ENCODE assay signal across 7 cellular contexts in genomic region chr7:159175100-159175499, GRCh38.
A peak's percentile ranks its signal among the peaks of the same experiment; 100 is the strongest.
DNase-seq lines count a peak whose midpoint lies in the region; ATAC-seq and TF ChIP-seq lines count a peak whose summit lies in the region.
"Not testable (repeated sequence)": the region's sequence is repeated elsewhere in the genome, so short reads cannot be mapped to it uniquely, and the experiment has no call there.

No MANE protein-coding gene starts in this region.

- not testable (repeated sequence) for H3K9me2 ChIP-seq in MM.1S (replicated peaks; ENCODE audit: insufficient read depth, low read length)

- H3K4me2 ChIP-seq in BLaER1; DND-41 (ENCODE audit: insufficient read depth, low read length); MM.1S (ENCODE audit: low read depth, low read length): not testable (repeated sequence)

- H3K27me3 Mint-ChIP-seq in activated naive CD4-positive, alpha-beta T cell treated with anti-CD3 and anti-CD28 coated beads, Interleukin-2, amount 10 ng/mL, durations not matched to agents 7 days and 5 days; effector memory CD8-positive, alpha-beta T cell: not testable (repeated sequence)

- H2AFZ ChIP-seq in DND-41 (ENCODE audit: low read depth, low read length); MM.1S (ENCODE audit: low read length): not testable (repeated sequence)

- H3K36me3 Mint-ChIP-seq in activated naive CD4-positive, alpha-beta T cell treated with anti-CD3 and anti-CD28 coated beads, Interleukin-2, amount 10 ng/mL, durations not matched to agents 7 days and 5 days, result not testable (repeated sequence)
- peaks cover 14% of the 10 kb centered on the region for H3K36me3 Mint-ChIP-seq in effector memory CD8-positive, alpha-beta T cell (ENCODE audit: insufficient read depth)

- H3K9ac ChIP-seq in BLaER1; DND-41 (ENCODE audit: low read depth, low read length); MM.1S (ENCODE audit: low read length): not testable (repeated sequence)

- H4K20me1 ChIP-seq in BLaER1; DND-41 (ENCODE audit: insufficient read depth, low read length); MM.1S (ENCODE audit: insufficient read depth, low read length): not testable (repeated sequence)

- not testable (repeated sequence) for TF ChIP-seq CTCF in DND-41 (IDR thresholded peaks at IDR 0.05; ENCODE audit: borderline replicate concordance, extremely low read depth, low read length, poor library complexity, severe bottlenecking); MM.1S (IDR thresholded peaks at IDR 0.05; ENCODE audit: low read length)

- H3K4me3 Mint-ChIP-seq in activated naive CD4-positive, alpha-beta T cell treated with anti-CD3 and anti-CD28 coated beads, Interleukin-2, amount 10 ng/mL, durations not matched to agents 7 days and 5 days, result not testable (repeated sequence)
- peak overlapping the region in 1 of 2 donors; percentile 27 for H3K4me3 Mint-ChIP-seq in effector memory CD8-positive, alpha-beta T cell

- H3K9me3 Mint-ChIP-seq in activated naive CD4-positive, alpha-beta T cell treated with anti-CD3 and anti-CD28 coated beads, Interleukin-2, amount 10 ng/mL, durations not matched to agents 7 days and 5 days, result peaks cover 41% of the 10 kb centered on the region
- H3K9me3 Mint-ChIP-seq in effector memory CD8-positive, alpha-beta T cell, result peaks cover 13 to 26% of the 10 kb centered on the region in 2 donors

- H3K36me3 ChIP-seq in BLaER1; DND-41 (ENCODE audit: insufficient read depth, low read length); MM.1S (replicated peaks; ENCODE audit: insufficient read depth, low read length): not testable (repeated sequence)

- peaks cover 91% of the 10 kb centered on the region for H3K9me3 ChIP-seq in BLaER1
- H3K9me3 ChIP-seq in DND-41 (ENCODE audit: insufficient read depth, low read length, severe bottlenecking), result peaks cover 55% of the 10 kb centered on the region
- H3K9me3 ChIP-seq in MM.1S (replicated peaks; ENCODE audit: insufficient read depth, low read length), result not testable (repeated sequence)

- CTCF ChIA-PET in activated naive CD4-positive, alpha-beta T cell treated with anti-CD3 and anti-CD28 coated beads, Interleukin-2, amount 10 ng/mL, durations not matched to agents 7 days and 5 days (lab: Charles Lee), result not testable (repeated sequence)

- H3K4me1 Mint-ChIP-seq in activated naive CD4-positive, alpha-beta T cell treated with anti-CD3 and anti-CD28 coated beads, Interleukin-2, amount 10 ng/mL, durations not matched to agents 7 days and 5 days, result not testable (repeated sequence)
- peaks cover 13 to 22% of the 10 kb centered on the region in 2 donors for H3K4me1 Mint-ChIP-seq in effector memory CD8-positive, alpha-beta T cell (ENCODE audit: low read depth in 2 of 2)

- H3K79me2 ChIP-seq in DND-41 (ENCODE audit: insufficient read depth, low read length); MM.1S (ENCODE audit: low read length): not testable (repeated sequence)

- peaks cover 14% of the 10 kb centered on the region for H3F3A ChIP-seq in MM.1S (ENCODE audit: insufficient read depth, low read length)

- peaks cover 11% of the 10 kb centered on the region; the same call in 1 of the 2 replicates for H3K4me1 ChIP-seq in BLaER1
- H3K4me1 ChIP-seq in DND-41 (ENCODE audit: insufficient read depth, low read length), result not testable (repeated sequence)
- H3K4me1 ChIP-seq in MM.1S (ENCODE audit: low read length), result peaks cover 14% of the 10 kb centered on the region

- H3K27ac Mint-ChIP-seq in activated naive CD4-positive, alpha-beta T cell treated with anti-CD3 and anti-CD28 coated beads, Interleukin-2, amount 10 ng/mL, durations not matched to agents 7 days and 5 days, result peak overlapping the region; percentile 58
- H3K27ac Mint-ChIP-seq in effector memory CD8-positive, alpha-beta T cell, result peak overlapping the region in 1 of 2 donors; percentile 35

- not testable (repeated sequence) for H3K27me3 ChIP-seq in BLaER1; DND-41 (ENCODE audit: insufficient read depth, low read length, poor library complexity); MM.1S (replicated peaks; ENCODE audit: insufficient read depth, low read length)

- peak; percentile 57; the same call in 1 of the 3 replicates for ATAC-seq in DND-41 (ENCODE audit: insufficient read depth, low read depth)
- ATAC-seq in effector memory CD8-positive, alpha-beta T cell (replicated peaks), result peak; percentile 82

- not testable (repeated sequence) for H3K4me3 ChIP-seq in BLaER1; DND-41 (ENCODE audit: low read depth in 1 of 2, low read length in 2 of 2); MM.1S (ENCODE audit: low read length)

- H3K27ac ChIP-seq in BLaER1 (peak overlapping the region; percentile 74), DND-41 (ENCODE audit: low read length) (peak overlapping the region; percentile 74), MM.1S (ENCODE audit: low read length) (peak overlapping the region; percentile 6; the same call in 1 of the 2 replicates)

- peak; percentile 53 for DNase-seq in DND-41
- DNase-seq in MM.1S, result peak; percentile 43
- DNase-seq in T follicular helper cell (ENCODE audit: low read depth), result peak; percentile 9
- peak; percentile 12 for DNase-seq in T-helper 9 cell
- not testable (repeated sequence) for DNase-seq in activated naive CD4-positive, alpha-beta T cell treated with anti-CD3 and anti-CD28 coated beads, Interleukin-2, amount 10 ng/mL, durations not matched to agents 7 days and 5 days
- DNase-seq in effector memory CD8-positive, alpha-beta T cell, result peak; percentile 34 to 41 (median 34)

Comparison
In these comparisons a context has a peak if more than half of its experiments do, and no peak if none do; other contexts are left out.
1. H3K27ac ChIP-seq: peak in every context shown above with its lines; median percentile 74 in BLaER1; 74 in DND-41; 6 in MM.1S.